In genomic region chr22:37918149-37918548, GRCh38 we compare ENCODE assay signal across 15 cellular contexts. TPM values are rescaled to one million over a fixed set of nuclear protein-coding genes. Genes with fewer than 3 reads are reported as not detected.
"Had no signal": no experiment of that assay in that cellular context is flagged by ENCODE, and none has a peak within 500 bp of the region (broad histone marks: within the 10 kb centered on the region; RNA-seq: fewer than 3 reads in every experiment).

No MANE protein-coding gene starts in this region.

- H3K4me3 Mint-ChIP-seq: activated CD4-positive, alpha-beta memory T cell treated with anti-CD3 and anti-CD28 coated beads for 36 hours; activated naive CD8-positive, alpha-beta T cell treated with anti-CD3 and anti-CD28 coated beads, Interleukin-2, amount 50 U/mL, for 24 hours; natural killer cell had no signal

- DNase-seq: activated CD4-positive, alpha-beta memory T cell treated with anti-CD3 and anti-CD28 coated beads for 36 hours; activated CD4-positive, alpha-beta T cell treated with anti-CD3 and anti-CD28 coated beads for 1 hour; activated CD8-positive, alpha-beta memory T cell treated with anti-CD3 and anti-CD28 coated beads, Interleukin-2, amount 50 U/mL, for 4 hours; activated naive CD8-positive, alpha-beta T cell treated with anti-CD3 and anti-CD28 coated beads, Interleukin-2, amount 50 U/mL, for 24 hours; aorta; cortex of kidney; effector CD8-positive, alpha-beta T cell; foreskin melanocyte; head of caudate nucleus; mammary epithelial cell; mucosa of descending colon; natural killer cell; stomach had no signal

- H3K9me3 ChIP-seq: mucosa of descending colon, stomach, thoracic aorta had no signal

- ATAC-seq: activated naive CD8-positive, alpha-beta T cell treated with anti-CD3 and anti-CD28 coated beads, Interleukin-2, amount 50 U/mL, for 24 hours; mucosa of descending colon; natural killer cell had no signal

- H3K9me3 Mint-ChIP-seq: activated CD4-positive, alpha-beta memory T cell treated with anti-CD3 and anti-CD28 coated beads for 36 hours; activated naive CD8-positive, alpha-beta T cell treated with anti-CD3 and anti-CD28 coated beads, Interleukin-2, amount 50 U/mL, for 24 hours; natural killer cell had no signal

- H3K27ac ChIP-seq: thoracic aorta had no signal

- H3K27ac Mint-ChIP-seq: activated CD4-positive, alpha-beta memory T cell treated with anti-CD3 and anti-CD28 coated beads for 36 hours; activated naive CD8-positive, alpha-beta T cell treated with anti-CD3 and anti-CD28 coated beads, Interleukin-2, amount 50 U/mL, for 24 hours; natural killer cell had no signal

- H3K36me3 Mint-ChIP-seq: natural killer cell had no signal

- H3K27me3 Mint-ChIP-seq: activated CD4-positive, alpha-beta memory T cell treated with anti-CD3 and anti-CD28 coated beads for 36 hours; activated naive CD8-positive, alpha-beta T cell treated with anti-CD3 and anti-CD28 coated beads, Interleukin-2, amount 50 U/mL, for 24 hours had no signal

- H3K27me3 ChIP-seq: stomach had no signal

- H3K4me3 ChIP-seq: mucosa of descending colon, stomach, thoracic aorta had no signal

RNA-seq across cellular contexts. Expression of gene C22orf23, which starts 35.3 kb away (rescaled TPM):
- total RNA-seq: aorta, mammary epithelial cell, mucosa of descending colon, natural killer cell, stomach, thoracic aorta, ureter had no signal
